ENCODE assay signal across 19 cellular contexts in the genomic region with DNA sequence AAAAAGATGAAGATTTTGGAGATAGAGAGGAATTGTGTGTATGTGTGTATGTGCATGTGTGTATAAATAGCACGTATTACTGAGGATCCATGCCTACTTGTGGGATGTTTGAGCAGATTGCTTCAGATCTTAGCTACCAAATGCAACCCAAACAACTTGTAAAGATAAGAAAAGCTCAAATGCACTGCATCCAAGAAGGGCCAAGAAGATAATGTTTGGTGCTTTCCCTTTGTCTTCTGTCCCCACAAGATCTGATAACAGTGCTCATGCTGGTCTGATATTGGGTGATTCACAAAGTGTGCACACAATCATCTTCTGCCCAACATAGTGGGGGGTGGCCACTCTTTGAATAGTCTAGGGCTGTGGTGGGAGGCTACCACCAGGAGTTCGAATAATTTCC.
A peak's percentile ranks its signal among the peaks of the same experiment; 100 is the strongest.
DNase-seq lines count a peak whose midpoint lies in the region; ATAC-seq, FAIRE-seq and TF ChIP-seq lines count a peak whose summit lies in the region.
"Had no signal": no experiment of that assay in that cellular context is flagged by ENCODE, and none has a peak within 500 bp of the region (broad histone marks: within the 10 kb centered on the region; RNA-seq: fewer than 3 reads in every experiment).

No MANE protein-coding gene starts in this region.

- no peak for FAIRE-seq in K562 (lab: Jason Lieb, UNC)

- peaks cover 4% of the 10 kb centered on the region for H3K27me3 Mint-ChIP-seq in neural progenitor cell (ENCODE audit: insufficient read depth, low read depth)

- TF ChIP-seq POLR2A in K562 (conservative IDR thresholded peaks at IDR 0.05) = no peak
- no peak for TF ChIP-seq POLR2A in upper lobe of left lung (IDR thresholded peaks at IDR 0.05)

- H3K9me3 Mint-ChIP-seq in neural progenitor cell = no peaks in the 10 kb centered on the region
- H3K9me3 Mint-ChIP-seq: T-helper 1 cell treated with Interleukin-12 subunit alpha and Interleukin-12 subunit beta and Interleukin-4 antibody, amounts not matched to agents 30 μg/mL and 1 μg/mL, for 36 hours had no signal

- H3K27me3 ChIP-seq in SU-DHL-6 (ENCODE audit: low read length) (no peaks in the 10 kb centered on the region), K562 (ENCODE audit: control insufficient read depth in 2 of 2, insufficient read depth in 2 of 2, low read length in 2 of 2) (no peaks in the 10 kb centered on the region), neural progenitor cell (no peaks in the 10 kb centered on the region), upper lobe of left lung (no peaks in the 10 kb centered on the region)
- H3K27me3 ChIP-seq: BE2C, SJSA1 had no signal

- H3K4me2 ChIP-seq in SU-DHL-6 (ENCODE audit: low read depth, low read length, poor library complexity, severe bottlenecking) = peak overlapping the region; percentile 41
- no peak overlapping the region for H3K4me2 ChIP-seq in K562 (ENCODE audit: insufficient read depth, low read length)
- H3K4me2 ChIP-seq in neural progenitor cell = no peak overlapping the region

- no peaks in the 10 kb centered on the region for H3K79me2 ChIP-seq in SU-DHL-6 (ENCODE audit: insufficient read depth, low read length)
- H3K79me2 ChIP-seq in K562 (ENCODE audit: control insufficient read depth, insufficient read depth, low read length) = no peaks in the 10 kb centered on the region
- no peaks in the 10 kb centered on the region for H3K79me2 ChIP-seq in neural progenitor cell (ENCODE audit: low read depth)

- peak overlapping the region; percentile 11 for H3K27ac Mint-ChIP-seq in neural progenitor cell
- H3K27ac Mint-ChIP-seq: T-helper 1 cell treated with Interleukin-12 subunit alpha and Interleukin-12 subunit beta and Interleukin-4 antibody, amounts not matched to agents 30 μg/mL and 1 μg/mL, for 36 hours had no signal

- POLR2A ChIA-PET in HEK293 (lab: Yijun Ruan, JAX) (no interaction called here), K562 (lab: Yijun Ruan, JAX) (no interaction called here)

- no peak overlapping the region for H2AFZ ChIP-seq in SU-DHL-6 (ENCODE audit: low read depth, low read length, severe bottlenecking)
- H2AFZ ChIP-seq in K562 (ENCODE audit: low read depth, low read length) = no peak overlapping the region
- H2AFZ ChIP-seq in neural progenitor cell (replicated peaks) = no peak overlapping the region
- H2AFZ ChIP-seq: GM23248 had no signal

- H3K4me1 Mint-ChIP-seq in neural progenitor cell = peaks cover 39% of the 10 kb centered on the region

- no peak for TF ChIP-seq CTCF in HEK293 (tag by site-specific recombination; IDR thresholded peaks at IDR 0.05)
- no peak for TF ChIP-seq CTCF in SU-DHL-6 (IDR thresholded peaks at IDR 0.05; ENCODE audit: insufficient read depth, low read length, poor library complexity, severe bottlenecking)
- no peak for TF ChIP-seq CTCF in K562 (IDR thresholded peaks at IDR 0.05 in 2 of 3, conservative IDR thresholded peaks at IDR 0.05 in 1 of 3; ENCODE audit: insufficient read depth in 2 of 3, low read depth in 1 of 3, low read length in 3 of 3)
- TF ChIP-seq CTCF in neural progenitor cell (IDR thresholded peaks at IDR 0.05) = no peak
- TF ChIP-seq CTCF in upper lobe of left lung (IDR thresholded peaks at IDR 0.05) = no peak

- TF ChIP-seq RAD21 in K562 (CRISPR knock-in tag; conservative IDR thresholded peaks at IDR 0.05 in 1 of 2, IDR thresholded peaks at IDR 0.05 in 1 of 2) = no peak

- H3K27ac ChIP-seq in HEK293 (ENCODE audit: extremely low read depth, low read depth, low read length) = no peak overlapping the region
- no peak overlapping the region; the same call in 1 of the 2 replicates for H3K27ac ChIP-seq in SU-DHL-6 (ENCODE audit: low read depth, low read length)
- no peak overlapping the region for H3K27ac ChIP-seq in K562 (ENCODE audit: extremely low read depth, low read depth, low read length)
- H3K27ac ChIP-seq in neural progenitor cell = no peak overlapping the region
- H3K27ac ChIP-seq in upper lobe of left lung = no peak overlapping the region
- H3K27ac ChIP-seq: GM23248, SJSA1 had no signal

- no peaks in the 10 kb centered on the region for H3K9me1 ChIP-seq in K562 (ENCODE audit: control insufficient read depth, insufficient read depth, low read length)

- TF ChIP-seq EP300 in K562 (IDR thresholded peaks at IDR 0.05; ENCODE audit: low read length) = no peak
- no peak for TF ChIP-seq EP300 in upper lobe of left lung (IDR thresholded peaks at IDR 0.05)

- no peaks in the 10 kb centered on the region for H3K36me3 Mint-ChIP-seq in neural progenitor cell

- H3K9me3 ChIP-seq in HEK293 (ENCODE audit: control insufficient read depth, insufficient read depth, low read depth, low read length) (no peaks in the 10 kb centered on the region), SU-DHL-6 (ENCODE audit: insufficient read depth, low read length) (no peaks in the 10 kb centered on the region), K562 (replicated peaks; ENCODE audit: control insufficient read depth, insufficient read depth, low read depth, low read length) (no peaks in the 10 kb centered on the region), neural progenitor cell (ENCODE audit: low read depth) (no peaks in the 10 kb centered on the region), upper lobe of left lung (no peaks in the 10 kb centered on the region)
- H3K9me3 ChIP-seq: BE2C, SJSA1 had no signal

- no TSS peak for BruUV-seq in K562 (replicated peaks; lab: Mats Ljungman, UMichigan)

- intact Hi-C loops in K562 (cut with micrococcal nuclease) = no loop called here

- H3K9me2 ChIP-seq in SU-DHL-6 (replicated peaks; ENCODE audit: insufficient read depth, low read length) = no peaks in the 10 kb centered on the region

- H3F3A ChIP-seq in SU-DHL-6 (ENCODE audit: insufficient read depth) (peaks cover 6% of the 10 kb centered on the region; the same call in 1 of the 2 replicates), neural progenitor cell (ENCODE audit: low read depth) (no peaks in the 10 kb centered on the region)

- no peak for DNase-seq in K562 (ENCODE audit: extremely low read depth in 1 of 4, low spot score in 3 of 4)
- DNase-seq in neural progenitor cell (ENCODE audit: low spot score) = no peak
- no peak for DNase-seq in upper lobe of left lung
- no peak for DNase-seq in kidney glomerular epithelial cell (lab: John Stamatoyannopoulos, UW)
- DNase-seq in MV-4-11 (lab: John Stamatoyannopoulos, UW) = no peak
- DNase-seq: BE2C, EL, GF-D8, GM23248, HCEC 1CT, NCI-H1105 treated with DMSO at 0.1 percent for 48 hours, NCI-H1930, NCI-H2227 treated with DMSO at 0.1 percent for 48 hours, NCI-H510A had no signal

- CTCF ChIA-PET in HEK293 (lab: Yijun Ruan, JAX) (no interaction called here), K562 (lab: Yijun Ruan, JAX; ENCODE audit: low intra/inter-chr PET ratio) (no interaction called here)

- in situ Hi-C loops in K562 (cut with MboI) = no loop called here

- no peaks in the 10 kb centered on the region for H4K20me1 ChIP-seq in SU-DHL-6 (ENCODE audit: low read depth, low read length)
- no peaks in the 10 kb centered on the region for H4K20me1 ChIP-seq in K562 (replicated peaks; ENCODE audit: control insufficient read depth, insufficient read depth, low read length)
- no peaks in the 10 kb centered on the region for H4K20me1 ChIP-seq in neural progenitor cell (ENCODE audit: low read depth)

- 2% methylated on average over 2 of the region's 2 CpGs for WGBS in K562 (ENCODE audit: insufficient coverage, low coverage, missing lambda C conversion rate)
- 74 to 76% methylated on average over 2 of the region's 2 CpGs for WGBS in upper lobe of left lung, 2 donors

- H3K4me3 ChIP-seq in HEK293 (ENCODE audit: low read depth, low read length) (no peak overlapping the region), SU-DHL-6 (ENCODE audit: insufficient read depth, low read length, poor library complexity, severe bottlenecking) (no peak overlapping the region), K562 (no peak overlapping the region), neural progenitor cell (no peak overlapping the region), upper lobe of left lung (no peak overlapping the region)
- H3K4me3 ChIP-seq: GM23248, SJSA1 had no signal

- H3K4me3 Mint-ChIP-seq in neural progenitor cell = no peak overlapping the region
- H3K4me3 Mint-ChIP-seq: T-helper 1 cell treated with Interleukin-12 subunit alpha and Interleukin-12 subunit beta and Interleukin-4 antibody, amounts not matched to agents 30 μg/mL and 1 μg/mL, for 36 hours had no signal

- no peak for ATAC-seq in K562
- ATAC-seq in upper lobe of left lung (ENCODE audit: low FRiP score in 2 of 2) = no peak
- ATAC-seq: Right ventricle myocardium inferior had no signal

- H3K4me1 ChIP-seq in HEK293 (ENCODE audit: control insufficient read depth, insufficient read depth, low read length) = no peaks in the 10 kb centered on the region; the same call in 1 of the 2 replicates
- no peaks in the 10 kb centered on the region for H3K4me1 ChIP-seq in K562 (replicated peaks in 1 of 2; ENCODE audit: control insufficient read depth in 2 of 2, insufficient read depth in 2 of 2, low read length in 2 of 2)
- peaks cover 36% of the 10 kb centered on the region for H3K4me1 ChIP-seq in neural progenitor cell
- H3K4me1 ChIP-seq in upper lobe of left lung = no peaks in the 10 kb centered on the region
- H3K4me1 ChIP-seq: BE2C, SJSA1 had no signal

- H3K36me3 ChIP-seq in HEK293 (ENCODE audit: control insufficient read depth in 2 of 2, insufficient read depth in 1 of 2, low read length in 2 of 2) (no peaks in the 10 kb centered on the region), SU-DHL-6 (ENCODE audit: low read length) (no peaks in the 10 kb centered on the region), K562 (ENCODE audit: control insufficient read depth, insufficient read depth, low read length) (no peaks in the 10 kb centered on the region), neural progenitor cell (no peaks in the 10 kb centered on the region), upper lobe of left lung (no peaks in the 10 kb centered on the region)
- H3K36me3 ChIP-seq: BE2C, SJSA1 had no signal

- H3K9ac ChIP-seq in SU-DHL-6 (ENCODE audit: low read length) (no peak overlapping the region), K562 (ENCODE audit: insufficient read depth in 1 of 2, low read depth in 2 of 2, low read length in 2 of 2) (no peak overlapping the region), neural progenitor cell (no peak overlapping the region)
- H3K9ac ChIP-seq: GM23248 had no signal

TF ChIP-seq in HEK293, 187 proteins besides CTCF, POLR2A, EP300 and RAD21:
- TF ChIP-seq ZNF555 (tag by site-specific recombination; conservative IDR thresholded peaks at IDR 0.05) = no peak
- no peak for TF ChIP-seq KLF1 (tag by site-specific recombination; IDR thresholded peaks at IDR 0.05)
- no peak for TF ChIP-seq ZIC2 (tag by site-specific recombination; IDR thresholded peaks at IDR 0.05)
- TF ChIP-seq TCF7L2 (IDR thresholded peaks at IDR 0.05; ENCODE audit: borderline replicate concordance, low read depth, low read length) = 0 out of 2 replicates have a peak, but pooled peaks have one; percentile 29

TF ChIP-seq in K562, 482 proteins besides CTCF, POLR2A, EP300 and RAD21:
- TF ChIP-seq, protein P1, sequence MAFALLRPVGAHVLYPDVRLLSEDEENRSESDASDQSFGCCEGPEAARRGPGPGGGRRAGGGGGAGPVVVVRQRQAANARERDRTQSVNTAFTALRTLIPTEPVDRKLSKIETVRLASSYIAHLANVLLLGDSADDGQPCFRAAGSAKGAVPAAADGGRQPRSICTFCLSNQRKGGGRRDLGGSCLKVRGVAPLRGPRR (CRISPR knock-in tag; IDR thresholded peaks at IDR 0.05) = no peak
- TF ChIP-seq CBFA2T2 (conservative IDR thresholded peaks at IDR 0.05) (peak; percentile 25), CBFA2T3 (IDR thresholded peaks at IDR 0.05) (peak; percentile 46; the same call in 1 of the 2 replicates)
